Comparison of ENCODE assay signal across 10 cellular contexts in the genomic region with DNA sequence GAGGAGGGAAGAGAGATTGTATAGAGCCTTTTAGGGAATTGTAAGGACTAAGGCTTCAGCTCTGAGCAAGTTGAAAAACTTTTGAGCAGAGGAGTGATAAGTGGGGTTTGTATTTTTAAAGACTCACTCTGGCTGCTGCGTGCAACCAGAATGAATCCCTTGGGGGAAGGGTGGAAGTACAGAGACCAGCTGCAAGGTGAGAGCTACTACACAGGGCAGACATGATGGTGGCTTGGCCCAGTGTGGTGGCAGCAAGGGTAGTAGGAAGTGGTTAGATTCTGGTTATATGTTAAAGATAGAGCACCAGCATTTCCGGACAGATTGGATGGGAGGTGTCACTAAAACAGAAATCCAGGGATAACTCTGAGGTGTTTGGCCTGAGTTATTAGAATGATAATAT. TPM values are rescaled to one million over a fixed set of nuclear protein-coding genes. Genes with fewer than 3 reads are reported as not detected.
A peak's percentile ranks its signal among the peaks of the same experiment; 100 is the strongest.
DNase-seq lines count a peak whose midpoint lies in the region; ATAC-seq, FAIRE-seq and TF ChIP-seq lines count a peak whose summit lies in the region.
"Had no signal": no experiment of that assay in that cellular context is flagged by ENCODE, and none has a peak within 500 bp of the region (broad histone marks: within the 10 kb centered on the region; RNA-seq: fewer than 3 reads in every experiment).

No MANE protein-coding gene starts in this region.

- no peak for TF ChIP-seq CTCF in hepatocyte (IDR thresholded peaks at IDR 0.05; ENCODE audit: poor library complexity)
- no peak for TF ChIP-seq CTCF in GM20000 (IDR thresholded peaks at IDR 0.05; ENCODE audit: extremely low read depth, missing control alignments)

- 65% methylated on average over 2 of the region's 2 CpGs for WGBS in hepatocyte (ENCODE audit: low lambda C conversion rate, missing lambda C conversion rate)

- H3K9me3 ChIP-seq in hepatocyte (ENCODE audit: low read depth) = no peaks in the 10 kb centered on the region
- H3K9me3 ChIP-seq in Karpas-422 (ENCODE audit: low read length) = no peaks in the 10 kb centered on the region

- FAIRE-seq in frontal cortex (lab: Jason Lieb, UNC) = no peak
- FAIRE-seq: G401.6 had no signal

- H3K4me2 ChIP-seq in hepatocyte = no peak overlapping the region
- no peak overlapping the region for H3K4me2 ChIP-seq in Karpas-422 (ENCODE audit: low read depth, low read length, poor library complexity, severe bottlenecking)

- H3K36me3 ChIP-seq in hepatocyte (replicated peaks; ENCODE audit: insufficient read depth, low read depth) = no peaks in the 10 kb centered on the region
- H3K36me3 ChIP-seq in Karpas-422 (ENCODE audit: insufficient read depth, low read length) = no peaks in the 10 kb centered on the region

- H3K4me3 ChIP-seq in hepatocyte = no peak overlapping the region
- H3K4me3 ChIP-seq in Karpas-422 (ENCODE audit: low read length) = no peak overlapping the region

- H3K9me2 ChIP-seq in hepatocyte (replicated peaks; ENCODE audit: insufficient read depth) = no peaks in the 10 kb centered on the region
- no peaks in the 10 kb centered on the region for H3K9me2 ChIP-seq in Karpas-422 (replicated peaks; ENCODE audit: insufficient read depth, low read length)

- ATAC-seq in GM18520 (IDR thresholded peaks at IDR 0.05; ENCODE audit: unreplicated experiment) = peak; percentile 92
- ATAC-seq in GM21717 (IDR thresholded peaks at IDR 0.05; ENCODE audit: unreplicated experiment) = peak; percentile 85
- ATAC-seq in HG03558 (IDR thresholded peaks at IDR 0.05; ENCODE audit: extremely low read depth, unreplicated experiment) = peak; percentile 94

- peak overlapping the region; percentile 82 for H3K27ac ChIP-seq in hepatocyte
- no peak overlapping the region for H3K27ac ChIP-seq in Karpas-422 (ENCODE audit: low read length)

- peaks cover 20% of the 10 kb centered on the region for H3K4me1 ChIP-seq in hepatocyte (ENCODE audit: insufficient read depth)
- no peaks in the 10 kb centered on the region for H3K4me1 ChIP-seq in Karpas-422 (ENCODE audit: low read length)

- TF ChIP-seq POLR2A in erythroblast (IDR thresholded peaks at IDR 0.05; ENCODE audit: low read length) = no peak

- no peak overlapping the region for H3K9ac ChIP-seq in Karpas-422 (ENCODE audit: low read length)

- H4K20me1 ChIP-seq in hepatocyte (ENCODE audit: insufficient read depth, poor library complexity, severe bottlenecking) (no peaks in the 10 kb centered on the region), Karpas-422 (ENCODE audit: insufficient read depth, low read depth, low read length) (no peaks in the 10 kb centered on the region)

- H2AFZ ChIP-seq in hepatocyte (no peak overlapping the region), Karpas-422 (ENCODE audit: low read length) (no peak overlapping the region)

- H3K79me2 ChIP-seq in hepatocyte = no peaks in the 10 kb centered on the region
- H3K79me2 ChIP-seq in Karpas-422 (ENCODE audit: low read length) = no peaks in the 10 kb centered on the region

- H3K27me3 ChIP-seq in hepatocyte (no peaks in the 10 kb centered on the region), Karpas-422 (ENCODE audit: low read length) (no peaks in the 10 kb centered on the region)

- no peak for DNase-seq in hepatocyte (ENCODE audit: low spot score)
- no peak for DNase-seq in erythroblast (lab: John Stamatoyannopoulos, UW)
- DNase-seq in frontal cortex (ENCODE audit: low spot score in 2 of 2) = no peak
- DNase-seq in Karpas-422 = no peak
- DNase-seq in GM20000 (ENCODE audit: low spot score) = no peak
- DNase-seq: activated T-cell treated with anti-CD3 and anti-CD28 coated beads for 4 hours had no signal

RNA-seq across cellular contexts. Expression of a gene that starts 10.1 kb away (rescaled TPM):
- total RNA-seq in hepatocyte (24.3 and 34.7 TPM in 2 replicates), frontal cortex (70.9 TPM)
- polyA plus RNA-seq in hepatocyte = 42.4 and 44.0 TPM in 2 replicates
- total RNA-seq in Karpas-422 (2014; rRNA removed; shearing (Covaris generic); ENCODE audit: low replicate concordance) = 0.04 and 0.07 TPM in 2 replicates

Comparison
In these comparisons a context has a peak if more than half of its experiments do, and no peak if none do; other contexts are left out.
1. RNA of a gene that starts 10.1 kb away (total RNA-seq): 70.9 TPM in frontal cortex (single experiment) and 24.3 to 34.7 TPM in hepatocyte; 0.04 to 0.07 TPM in Karpas-422; every median in the first group is over 10 times any median in the second.
2. Peak in every context shown above with its lines, with median percentiles within 50 percentile points of each other: ATAC-seq.